22 cellular contexts compared by ENCODE assay signal in the genomic region with DNA sequence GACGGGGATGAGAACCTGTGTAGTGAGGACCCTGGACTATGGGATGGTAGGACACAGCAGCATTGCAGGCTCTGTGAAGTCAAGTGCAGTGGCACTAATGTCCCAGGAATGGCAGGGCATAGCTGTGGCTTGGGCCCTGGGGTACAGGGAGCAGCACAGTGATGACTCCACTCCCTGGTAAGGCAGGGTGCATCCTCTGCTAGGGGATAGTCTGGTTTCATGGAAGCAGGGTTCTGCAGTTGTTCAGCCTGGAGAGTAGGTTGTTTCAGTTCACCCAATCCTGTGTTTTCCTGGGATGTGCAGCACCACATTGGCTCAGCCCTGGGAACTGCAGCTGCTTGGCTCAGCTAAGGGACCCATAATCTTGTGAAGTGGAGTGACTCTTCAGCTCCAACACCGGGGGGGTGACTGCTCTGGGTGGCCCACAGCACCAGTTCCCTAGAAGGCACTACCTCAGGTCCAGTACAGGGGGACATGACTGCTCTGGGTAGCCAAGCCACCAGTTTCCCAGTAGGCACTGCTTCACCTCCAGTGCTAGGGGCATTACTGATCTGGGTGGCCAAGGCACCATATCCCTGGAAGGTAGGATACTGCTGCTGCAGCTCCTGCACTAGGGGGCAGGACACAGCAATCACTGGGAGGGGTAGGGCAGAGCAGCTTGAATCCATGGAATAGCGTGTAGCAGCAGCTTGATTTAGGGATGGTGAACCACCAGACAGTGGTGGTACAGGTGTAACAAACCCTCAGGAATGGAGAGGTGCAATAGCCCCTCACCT. TPM values are rescaled to one million over a fixed set of nuclear protein-coding genes. Genes with fewer than 3 reads are reported as not detected.
"Had no signal": no experiment of that assay in that cellular context is flagged by ENCODE, and none has a peak within 500 bp of the region (broad histone marks: within the 10 kb centered on the region; RNA-seq: fewer than 3 reads in every experiment).

No MANE protein-coding gene starts in this region.

- H3K4me1 ChIP-seq: left ventricle myocardium inferior, neural progenitor cell, pancreas, testis, uterus had no signal

- H2AFZ ChIP-seq: neural progenitor cell had no signal

- H3K9me3 ChIP-seq: pancreas, testis, uterus had no signal

- DNase-seq: activated B cell treated with CpG ODN at 0.5 μM for 24 hours; activated CD4-positive, alpha-beta T cell treated with anti-CD3 and anti-CD28 coated beads, Interleukin-2, amount 10 ng/mL, durations not matched to agents 24 days and 14 days; activated CD8-positive, alpha-beta memory T cell treated with anti-CD3 and anti-CD28 coated beads for 24 hours; activated T-cell treated with anti-CD3 and anti-CD28 coated beads for 4 hours; glutamatergic neuron; left ventricle myocardium inferior; mesenchymal stem cell; pancreas; stimulated activated CD4-positive, alpha-beta T cell treated with anti-CD3 and anti-CD28 coated beads, Interleukin-15, amount 100 ng/mL, for 24 hours; stimulated activated CD4-positive, alpha-beta T cell treated with anti-CD3 and anti-CD28 coated beads, Interleukin-4, amount 100 ng/mL, for 24 hours; stimulated activated naive CD8-positive, alpha-beta T cell treated with anti-CD3 and anti-CD28 coated beads, Interleukin-15, amount 100 ng/mL, for 72 hours; testis; uterus had no signal

- H3K27me3 ChIP-seq: neural progenitor cell, pancreas, testis, uterus had no signal

- H3K9ac ChIP-seq: neural progenitor cell had no signal

- H3K4me3 ChIP-seq: left ventricle myocardium inferior, neural progenitor cell, pancreas, testis, uterus had no signal

- H3K4me2 ChIP-seq: neural progenitor cell had no signal

- ATAC-seq: activated naive CD4-positive, alpha-beta T cell treated with anti-CD3 and anti-CD28 coated beads, Interleukin-2, amount 50 U/mL, for 72 hours; esophagus mucosa; pancreas; stimulated activated naive CD8-positive, alpha-beta T cell treated with anti-CD3 and anti-CD28 coated beads, Interleukin-15, amount 100 ng/mL, for 72 hours had no signal

- H3K27ac ChIP-seq: left ventricle myocardium inferior, neural progenitor cell, pancreas, testis, uterus had no signal

- H3K36me3 ChIP-seq: left ventricle myocardium inferior, neural progenitor cell, pancreas, uterus had no signal

RNA-seq across cellular contexts. Expression of gene C1orf185, which starts 15.3 kb away (rescaled TPM):
- total RNA-seq: activated B cell treated with CpG ODN at 0.5 μM for 24 hours; activated CD4-positive, alpha-beta T cell treated with anti-CD3 and anti-CD28 coated beads, Interleukin-2, amount 10 ng/mL, durations not matched to agents 24 days and 14 days; activated naive CD4-positive, alpha-beta T cell treated with anti-CD3 and anti-CD28 coated beads, Interleukin-2, amount 50 U/mL, for 72 hours; cerebellum; dermis microvascular lymphatic vessel endothelial cell; esophagus mucosa; fibroblast of villous mesenchyme; left ventricle myocardium inferior; pancreas; skeletal muscle tissue; T-helper 1 cell treated with Interleukin-12 subunit alpha and Interleukin-12 subunit beta and Interleukin-4 antibody, amounts not matched to agents 30 ng/mL and 1 ng/mL, for 36 hours; uterus had no signal
- polyA plus RNA-seq: keratinocyte, pancreas had no signal
